Comparison of ENCODE assay signal across 10 cellular contexts in the genomic region with DNA sequence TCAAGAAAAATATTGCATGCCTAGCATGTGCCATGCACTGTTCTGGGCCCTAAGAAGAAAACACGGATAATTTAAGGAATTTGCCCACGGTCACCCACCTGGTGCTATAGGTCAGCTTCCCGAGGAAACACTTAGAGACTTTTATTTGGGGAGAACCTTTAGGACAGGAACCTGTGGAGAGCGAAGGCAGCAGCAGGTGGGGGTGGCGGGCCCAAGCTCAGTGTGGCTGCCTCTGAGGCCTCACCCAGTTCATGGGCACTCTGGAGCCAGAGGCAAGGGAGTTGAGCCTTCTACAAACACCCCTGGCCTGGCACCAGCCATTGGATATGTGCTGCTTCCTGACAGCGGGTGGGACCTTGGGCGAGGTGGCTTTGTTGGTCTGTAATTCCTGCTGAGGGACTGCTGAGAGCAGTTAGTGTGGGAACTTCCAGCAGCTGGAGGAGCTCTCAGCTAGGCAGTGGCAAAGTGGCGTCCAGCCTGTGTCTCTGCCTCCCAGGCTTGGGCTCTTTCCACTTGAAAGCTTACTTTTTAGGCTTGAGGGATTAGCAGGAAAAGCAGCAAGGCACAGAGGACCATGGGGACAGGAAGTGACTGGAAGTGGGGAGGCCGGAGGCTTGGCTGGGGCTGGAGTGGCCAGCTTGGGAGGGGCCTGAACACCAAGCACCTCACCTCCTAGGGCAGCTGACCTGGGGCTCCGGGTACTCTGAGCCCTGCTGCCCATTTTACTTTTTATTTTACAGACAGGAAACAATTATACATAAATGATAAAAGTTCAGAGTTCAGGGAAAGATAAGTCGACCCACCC. TPM values are rescaled to one million over a fixed set of nuclear protein-coding genes. Genes with fewer than 3 reads are reported as not detected.
DNase-seq lines count a peak whose midpoint lies in the region; ATAC-seq and TF ChIP-seq lines count a peak whose summit lies in the region.
"Had no signal": no experiment of that assay in that cellular context is flagged by ENCODE, and none has a peak within 500 bp of the region (broad histone marks: within the 10 kb centered on the region; RNA-seq: fewer than 3 reads in every experiment).

No MANE protein-coding gene starts in this region.

- peaks cover 95% of the 10 kb centered on the region for H3K36me3 Mint-ChIP-seq in activated T-cell treated with anti-CD3 and anti-CD28 coated beads, Interleukin-2, amount 50 U/mL, for 24 hours (ENCODE audit: low read depth)
- H3K36me3 Mint-ChIP-seq in brain: peaks cover 49% of the 10 kb centered on the region

- H3K27me3 Mint-ChIP-seq in activated T-cell treated with anti-CD3 and anti-CD28 coated beads, Interleukin-2, amount 50 U/mL, for 24 hours: no peaks in the 10 kb centered on the region
- no peaks in the 10 kb centered on the region for H3K27me3 Mint-ChIP-seq in brain

- H3K27ac ChIP-seq in mesodermal cell (ENCODE audit: low read depth, low read length, severe bottlenecking) (peak overlapping the region; percentile 57), testis (peak overlapping the region; percentile 9 to 73)

- TF ChIP-seq POLR2A in testis (IDR thresholded peaks at IDR 0.05): no peak

- H3K9me3 ChIP-seq in mesodermal cell (ENCODE audit: control insufficient read depth, low read length) (no peaks in the 10 kb centered on the region), testis (no peaks in the 10 kb centered on the region)

- no peak overlapping the region for H3K4me3 ChIP-seq in mesodermal cell (ENCODE audit: extremely low read depth, insufficient read depth, low read length, poor library complexity, severe bottlenecking)
- H3K4me3 ChIP-seq in testis: no peak overlapping the region

- no peaks in the 10 kb centered on the region for H3K9me3 Mint-ChIP-seq in activated T-cell treated with anti-CD3 and anti-CD28 coated beads, Interleukin-2, amount 50 U/mL, for 24 hours
- H3K9me3 Mint-ChIP-seq in brain: no peaks in the 10 kb centered on the region

- DNase-seq in activated T-cell treated with anti-CD3 and anti-CD28 coated beads, Interleukin-2, amount 50 U/mL, for 24 hours: no peak
- no peak for DNase-seq in activated T-cell treated with anti-CD3 and anti-CD28 coated beads, Interleukin-2, amount 50 U/mL, for 1 hour
- DNase-seq in testis: no peak
- DNase-seq in stimulated activated CD4-positive, alpha-beta T cell treated with anti-CD3 and anti-CD28 coated beads, Interleukin-12 subunit alpha, Interleukin-12 subunit beta, amount 100 ng/mL, for 4 hours: no peak
- no peak for DNase-seq in KG1 (lab: John Stamatoyannopoulos, UW)
- no peak for DNase-seq in sciatic nerve (ENCODE audit: low spot score)
- DNase-seq: activated CD4-positive, alpha-beta T cell treated with anti-CD3 and anti-CD28 coated beads, Interleukin-2, amount 50 U/mL, for 48 hours; cortex of kidney had no signal

- 86 to 92% methylated on average over 9 to 10 of the region's 11 CpGs for WGBS in mesodermal cell (ENCODE audit: insufficient coverage in 2 of 2), 2 experiments
- 65 to 74% methylated on average over 11 of the region's 11 CpGs for WGBS in testis, 2 donors

- ATAC-seq in sciatic nerve: no peak

- H3K4me3 Mint-ChIP-seq in activated T-cell treated with anti-CD3 and anti-CD28 coated beads, Interleukin-2, amount 50 U/mL, for 24 hours: no peak overlapping the region
- no peak overlapping the region for H3K4me3 Mint-ChIP-seq in brain

- H3K27ac Mint-ChIP-seq in activated T-cell treated with anti-CD3 and anti-CD28 coated beads, Interleukin-2, amount 50 U/mL, for 24 hours: peak overlapping the region; percentile 76
- H3K27ac Mint-ChIP-seq in brain: peak overlapping the region in 4 of 5 experiments; percentile 77 to 94 (median 83)

- peaks cover 56% of the 10 kb centered on the region for H3K36me3 ChIP-seq in mesodermal cell (ENCODE audit: control insufficient read depth, insufficient read depth, low read length)
- no peaks in the 10 kb centered on the region for H3K36me3 ChIP-seq in testis (ENCODE audit: low read depth, missing control alignments)

- H3K4me1 ChIP-seq in mesodermal cell (ENCODE audit: control insufficient read depth, insufficient read depth, low read length, poor library complexity, severe bottlenecking) (peaks cover 17% of the 10 kb centered on the region), testis (peaks cover 35% of the 10 kb centered on the region)

- no peak for TF ChIP-seq CTCF in brain (conservative IDR thresholded peaks at IDR 0.05)
- TF ChIP-seq CTCF in testis (IDR thresholded peaks at IDR 0.05): no peak

- intact Hi-C loops in testis (cut with DNase I; ENCODE audit: low total_unique reads): no loop called here
- intact Hi-C loops in sciatic nerve (cut with DNase I): no loop called here

- H3K4me1 Mint-ChIP-seq in activated T-cell treated with anti-CD3 and anti-CD28 coated beads, Interleukin-2, amount 50 U/mL, for 24 hours (ENCODE audit: low read depth): peaks cover 5% of the 10 kb centered on the region
- peaks cover 28% of the 10 kb centered on the region for H3K4me1 Mint-ChIP-seq in brain

- H3K27me3 ChIP-seq in testis: no peaks in the 10 kb centered on the region

RNA-seq across cellular contexts. Expression of a gene that starts 19.1 kb away (rescaled TPM):
- 130 TPM for polyA plus RNA-seq in brain (ENCODE audit: insufficient read depth, low read depth, low replicate concordance)
- 93.4 TPM for polyA plus RNA-seq in mesodermal cell (2013, experiment 1 of 2)
- 83.6 TPM for polyA plus RNA-seq in mesodermal cell (2013, experiment 2 of 2)
- 10 to 100 TPM; 89.1 to 91.4 TPM for total RNA-seq in testis
- polyA plus RNA-seq in testis (ENCODE audit: insufficient read depth, low read depth, low replicate concordance): 74.2 TPM
- 31.1 TPM for total RNA-seq in sciatic nerve

RNA-seq across cellular contexts. Expression of a gene that starts 19.3 kb away (rescaled TPM):
- polyA plus RNA-seq in brain (ENCODE audit: insufficient read depth, low read depth, low replicate concordance): 6.1 TPM
- 5.1 TPM for polyA plus RNA-seq in mesodermal cell (2013, experiment 1 of 2)
- polyA plus RNA-seq in mesodermal cell (2013, experiment 2 of 2): 5.7 TPM
- total RNA-seq in testis: 10 to 100 TPM in 1 of 2 donors, 1 to 10 TPM in 1; 8.7 to 11.5 TPM
- 6.3 TPM for polyA plus RNA-seq in testis (ENCODE audit: insufficient read depth, low read depth, low replicate concordance)
- total RNA-seq in sciatic nerve: 8.1 TPM
